In genomic region chr1:205981257-205981656, GRCh38 we compare ENCODE assay signal across 8 cellular contexts. TPM values are rescaled to one million over a fixed set of nuclear protein-coding genes. Genes with fewer than 3 reads are reported as not detected.
"Had no signal": no experiment of that assay in that cellular context is flagged by ENCODE, and none has a peak within 500 bp of the region (broad histone marks: within the 10 kb centered on the region; RNA-seq: fewer than 3 reads in every experiment).

No MANE protein-coding gene starts in this region.

- H3K4me3 ChIP-seq: GM12878 had no signal

- DNase-seq: GDM1, GF-D8 had no signal

- ATAC-seq: GM12878 had no signal

- FAIRE-seq: G401.6, GM12878, GM12891, GM12892, GM18507, GM19239 had no signal

RNA-seq across cellular contexts. Expression of gene RAB7B, which starts 21.9 kb away (rescaled TPM):
- total RNA-seq: GM12878 had no signal

RNA-seq across cellular contexts. Expression of gene CTSE, which starts 42.4 kb away (rescaled TPM):
- polyA plus RNA-seq: GM12878 had no signal
